1 cellular context compared by ENCODE assay signal in the genomic region with DNA sequence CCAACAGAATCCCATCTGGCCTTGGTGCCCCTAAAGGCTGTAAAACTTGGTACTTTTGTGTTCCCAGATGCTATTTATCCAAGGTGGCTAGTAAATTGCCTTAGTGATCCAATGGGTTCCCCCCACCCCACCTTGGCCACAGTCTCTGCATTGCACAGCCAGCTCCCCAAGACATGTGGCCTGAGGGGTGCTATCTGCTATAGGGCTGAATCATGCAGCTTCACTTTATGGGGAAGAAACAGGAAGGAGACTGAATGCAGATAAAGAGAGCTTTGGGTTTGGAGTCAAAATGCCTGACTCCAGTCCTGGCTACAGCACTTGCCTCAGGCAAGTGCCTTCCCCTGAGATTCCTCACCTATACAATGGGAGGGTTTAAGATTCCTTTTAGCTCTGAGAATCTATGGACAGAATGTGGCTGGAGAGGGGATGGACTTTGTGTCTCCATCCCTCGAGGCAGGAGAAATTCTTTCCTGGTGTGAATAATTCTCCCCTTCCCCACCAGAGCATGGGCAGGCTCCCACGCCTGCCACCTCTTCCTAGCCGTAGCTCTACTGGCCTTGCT.
TF ChIP-seq lines count a peak whose summit lies in the region.

No MANE protein-coding gene starts in this region.

TF ChIP-seq in WTC11, 78 proteins besides CTCF, POLR2A, EP300 and RAD21 (continued from another document):
- TF ChIP-seq FOXP4 (CRISPR knock-in tag; IDR thresholded peaks at IDR 0.05) (no peak), ZNF416 (CRISPR knock-in tag; IDR thresholded peaks at IDR 0.05) (no peak), FOXP1 (CRISPR knock-in tag; IDR thresholded peaks at IDR 0.05; ENCODE audit: borderline replicate concordance) (no peak), ZNF138 (CRISPR knock-in tag; conservative IDR thresholded peaks at IDR 0.05) (no peak), GTF2I (CRISPR knock-in tag; conservative IDR thresholded peaks at IDR 0.05) (no peak), ELF4 (CRISPR knock-in tag; IDR thresholded peaks at IDR 0.05; ENCODE audit: low read depth) (no peak), E2F1 (CRISPR knock-in tag; IDR thresholded peaks at IDR 0.05) (no peak), MYBL2 (CRISPR knock-in tag; IDR thresholded peaks at IDR 0.05) (no peak), ZSCAN18 (CRISPR knock-in tag; IDR thresholded peaks at IDR 0.05) (no peak), SP1 (CRISPR knock-in tag; conservative IDR thresholded peaks at IDR 0.05) (no peak), PRRX2 (CRISPR knock-in tag; IDR thresholded peaks at IDR 0.05) (no peak), STAT6 (CRISPR knock-in tag; conservative IDR thresholded peaks at IDR 0.05; ENCODE audit: low read depth) (no peak)
- TF ChIP-seq, protein P1, sequence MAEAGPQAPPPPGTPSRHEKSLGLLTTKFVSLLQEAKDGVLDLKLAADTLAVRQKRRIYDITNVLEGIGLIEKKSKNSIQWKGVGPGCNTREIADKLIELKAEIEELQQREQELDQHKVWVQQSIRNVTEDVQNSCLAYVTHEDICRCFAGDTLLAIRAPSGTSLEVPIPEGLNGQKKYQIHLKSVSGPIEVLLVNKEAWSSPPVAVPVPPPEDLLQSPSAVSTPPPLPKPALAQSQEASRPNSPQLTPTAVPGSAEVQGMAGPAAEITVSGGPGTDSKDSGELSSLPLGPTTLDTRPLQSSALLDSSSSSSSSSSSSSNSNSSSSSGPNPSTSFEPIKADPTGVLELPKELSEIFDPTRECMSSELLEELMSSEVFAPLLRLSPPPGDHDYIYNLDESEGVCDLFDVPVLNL (CRISPR knock-in tag; IDR thresholded peaks at IDR 0.05; ENCODE audit: borderline replicate concordance, low read depth), result no peak
- TF ChIP-seq, protein P2, sequence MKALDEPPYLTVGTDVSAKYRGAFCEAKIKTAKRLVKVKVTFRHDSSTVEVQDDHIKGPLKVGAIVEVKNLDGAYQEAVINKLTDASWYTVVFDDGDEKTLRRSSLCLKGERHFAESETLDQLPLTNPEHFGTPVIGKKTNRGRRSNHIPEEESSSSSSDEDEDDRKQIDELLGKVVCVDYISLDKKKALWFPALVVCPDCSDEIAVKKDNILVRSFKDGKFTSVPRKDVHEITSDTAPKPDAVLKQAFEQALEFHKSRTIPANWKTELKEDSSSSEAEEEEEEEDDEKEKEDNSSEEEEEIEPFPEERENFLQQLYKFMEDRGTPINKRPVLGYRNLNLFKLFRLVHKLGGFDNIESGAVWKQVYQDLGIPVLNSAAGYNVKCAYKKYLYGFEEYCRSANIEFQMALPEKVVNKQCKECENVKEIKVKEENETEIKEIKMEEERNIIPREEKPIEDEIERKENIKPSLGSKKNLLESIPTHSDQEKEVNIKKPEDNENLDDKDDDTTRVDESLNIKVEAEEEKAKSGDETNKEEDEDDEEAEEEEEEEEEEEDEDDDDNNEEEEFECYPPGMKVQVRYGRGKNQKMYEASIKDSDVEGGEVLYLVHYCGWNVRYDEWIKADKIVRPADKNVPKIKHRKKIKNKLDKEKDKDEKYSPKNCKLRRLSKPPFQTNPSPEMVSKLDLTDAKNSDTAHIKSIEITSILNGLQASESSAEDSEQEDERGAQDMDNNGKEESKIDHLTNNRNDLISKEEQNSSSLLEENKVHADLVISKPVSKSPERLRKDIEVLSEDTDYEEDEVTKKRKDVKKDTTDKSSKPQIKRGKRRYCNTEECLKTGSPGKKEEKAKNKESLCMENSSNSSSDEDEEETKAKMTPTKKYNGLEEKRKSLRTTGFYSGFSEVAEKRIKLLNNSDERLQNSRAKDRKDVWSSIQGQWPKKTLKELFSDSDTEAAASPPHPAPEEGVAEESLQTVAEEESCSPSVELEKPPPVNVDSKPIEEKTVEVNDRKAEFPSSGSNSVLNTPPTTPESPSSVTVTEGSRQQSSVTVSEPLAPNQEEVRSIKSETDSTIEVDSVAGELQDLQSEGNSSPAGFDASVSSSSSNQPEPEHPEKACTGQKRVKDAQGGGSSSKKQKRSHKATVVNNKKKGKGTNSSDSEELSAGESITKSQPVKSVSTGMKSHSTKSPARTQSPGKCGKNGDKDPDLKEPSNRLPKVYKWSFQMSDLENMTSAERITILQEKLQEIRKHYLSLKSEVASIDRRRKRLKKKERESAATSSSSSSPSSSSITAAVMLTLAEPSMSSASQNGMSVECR (CRISPR knock-in tag; IDR thresholded peaks at IDR 0.05; ENCODE audit: borderline replicate concordance), result no peak
- TF ChIP-seq, protein P3, sequence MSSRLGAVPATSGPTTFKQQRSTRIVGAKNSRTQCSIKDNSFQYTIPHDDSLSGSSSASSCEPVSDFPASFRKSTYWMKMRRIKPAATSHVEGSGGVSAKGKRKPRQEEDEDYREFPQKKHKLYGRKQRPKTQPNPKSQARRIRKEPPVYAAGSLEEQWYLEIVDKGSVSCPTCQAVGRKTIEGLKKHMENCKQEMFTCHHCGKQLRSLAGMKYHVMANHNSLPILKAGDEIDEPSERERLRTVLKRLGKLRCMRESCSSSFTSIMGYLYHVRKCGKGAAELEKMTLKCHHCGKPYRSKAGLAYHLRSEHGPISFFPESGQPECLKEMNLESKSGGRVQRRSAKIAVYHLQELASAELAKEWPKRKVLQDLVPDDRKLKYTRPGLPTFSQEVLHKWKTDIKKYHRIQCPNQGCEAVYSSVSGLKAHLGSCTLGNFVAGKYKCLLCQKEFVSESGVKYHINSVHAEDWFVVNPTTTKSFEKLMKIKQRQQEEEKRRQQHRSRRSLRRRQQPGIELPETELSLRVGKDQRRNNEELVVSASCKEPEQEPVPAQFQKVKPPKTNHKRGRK (CRISPR knock-in tag; IDR thresholded peaks at IDR 0.05; ENCODE audit: borderline replicate concordance), result no peak
TF ChIP-seq in WTC11: peak in this region for 0.
